18 cellular contexts compared by ENCODE assay signal in genomic region chr5:125704888-125705287, GRCh38.
DNase-seq lines count a peak whose midpoint lies in the region; ATAC-seq and TF ChIP-seq lines count a peak whose summit lies in the region.
"Had no signal": no experiment of that assay in that cellular context is flagged by ENCODE, and none has a peak within 500 bp of the region (broad histone marks: within the 10 kb centered on the region; RNA-seq: fewer than 3 reads in every experiment).

No MANE protein-coding gene starts in this region.

- CTCF ChIA-PET in HCT116 (lab: Charles Lee) (no interaction called here), HEK293 (lab: Yijun Ruan, JAX) (no interaction called here)
- CTCF ChIA-PET in CD4-positive, alpha-beta memory T cell (lab: Charles Lee; ENCODE audit: partially characterized antibody): no interaction called here

- no peaks in the 10 kb centered on the region for H3K9me3 ChIP-seq in HCT116 (ENCODE audit: control insufficient read depth in 1 of 2, insufficient read depth in 1 of 2, low read depth in 1 of 2, low read length in 2 of 2)
- H3K9me3 ChIP-seq in HEK293 (ENCODE audit: control insufficient read depth, insufficient read depth, low read depth, low read length): no peaks in the 10 kb centered on the region
- H3K9me3 ChIP-seq in CD4-positive, alpha-beta memory T cell (ENCODE audit: control insufficient read depth in 1 of 2, low read length in 2 of 2): peaks cover 3 to 9% of the 10 kb centered on the region in 2 donors
- H3K9me3 ChIP-seq in SJCRH30 (replicated peaks): no peaks in the 10 kb centered on the region
- H3K9me3 ChIP-seq: BE2C had no signal

- no peak for DNase-seq in HCT116 (ENCODE audit: low read depth, low spot score)
- DNase-seq in choroid plexus epithelial cell (ENCODE audit: low read depth): peak; percentile 8
- no peak for DNase-seq in NAMALWA (ENCODE audit: low spot score)
- no peak for DNase-seq in CD4-positive, alpha-beta memory T cell
- DNase-seq in SJCRH30: no peak
- DNase-seq: 8988T; ACHN; BE2C; C1 segment of cervical spinal cord; Caco-2; Calu3; CD4-positive, CD25-positive, alpha-beta regulatory T cell; CD8-positive, alpha-beta T cell; DMS79 treated with DMSO at 0.1 percent for 48 hours; GF-D8 had no signal

- ATAC-seq in HCT116: no peak
- ATAC-seq: CD8-positive, alpha-beta T cell had no signal

- no peaks in the 10 kb centered on the region for H3K36me3 Mint-ChIP-seq in CD4-positive, alpha-beta memory T cell
- H3K36me3 Mint-ChIP-seq: CD14-positive monocyte; CD4-positive, CD25-positive, alpha-beta regulatory T cell; CD8-positive, alpha-beta T cell had no signal

- H3K9me2 ChIP-seq in HCT116 (ENCODE audit: insufficient read depth): no peaks in the 10 kb centered on the region

- TF ChIP-seq RAD21 in HCT116 (IDR thresholded peaks at IDR 0.05; ENCODE audit: low read depth): no peak

- no peaks in the 10 kb centered on the region for H4K20me1 ChIP-seq in HCT116 (ENCODE audit: insufficient read depth)
- H4K20me1 ChIP-seq: BLaER1 had no signal

- no peak overlapping the region for H3K27ac Mint-ChIP-seq in CD4-positive, alpha-beta memory T cell
- H3K27ac Mint-ChIP-seq: CD14-positive monocyte; CD4-positive, CD25-positive, alpha-beta regulatory T cell; CD8-positive, alpha-beta T cell had no signal

- no peaks in the 10 kb centered on the region for H3K79me2 ChIP-seq in HCT116 (ENCODE audit: insufficient read depth, low read length)

- no peaks in the 10 kb centered on the region for H3K27me3 Mint-ChIP-seq in CD4-positive, alpha-beta memory T cell
- H3K27me3 Mint-ChIP-seq: CD4-positive, CD25-positive, alpha-beta regulatory T cell had no signal

- no peak for TF ChIP-seq CTCF in HCT116 (IDR thresholded peaks at IDR 0.05 in 2 of 3, conservative IDR thresholded peaks at IDR 0.05 in 1 of 3; ENCODE audit: borderline replicate concordance in 1 of 3, insufficient read depth in 1 of 3, low read depth in 2 of 3, low read length in 2 of 3)
- no peak for TF ChIP-seq CTCF in HEK293 (tag by site-specific recombination; IDR thresholded peaks at IDR 0.05)
- TF ChIP-seq CTCF in choroid plexus epithelial cell (conservative IDR thresholded peaks at IDR 0.05; ENCODE audit: low read depth, low read length): no peak

- H3K4me1 ChIP-seq in HCT116 (ENCODE audit: control insufficient read depth in 1 of 2, insufficient read depth in 2 of 2, low read length in 2 of 2) (no peaks in the 10 kb centered on the region), HEK293 (ENCODE audit: control insufficient read depth, insufficient read depth, low read length) (peaks cover 2% of the 10 kb centered on the region), SJCRH30 (peaks cover 11% of the 10 kb centered on the region)
- no peaks in the 10 kb centered on the region for H3K4me1 ChIP-seq in CD4-positive, alpha-beta memory T cell (ENCODE audit: insufficient read depth, low read length)
- H3K4me1 ChIP-seq: BLaER1 had no signal

- H3K9me3 Mint-ChIP-seq in CD4-positive, alpha-beta memory T cell: peaks cover 2 to 26% (median 11%) of the 10 kb centered on the region in 8 donors

- no peak overlapping the region for H3K9ac ChIP-seq in HCT116 (ENCODE audit: low read length)
- H3K9ac ChIP-seq: BLaER1 had no signal

- H3K4me1 Mint-ChIP-seq in CD4-positive, alpha-beta memory T cell: no peaks in the 10 kb centered on the region
- H3K4me1 Mint-ChIP-seq: CD14-positive monocyte; CD4-positive, CD25-positive, alpha-beta regulatory T cell had no signal

- H3K36me3 ChIP-seq in HCT116 (ENCODE audit: control insufficient read depth in 1 of 2, insufficient read depth in 2 of 2, low read length in 2 of 2) (no peaks in the 10 kb centered on the region), HEK293 (ENCODE audit: control insufficient read depth in 2 of 2, insufficient read depth in 1 of 2, low read length in 2 of 2) (no peaks in the 10 kb centered on the region), SJCRH30 (no peaks in the 10 kb centered on the region)
- H3K36me3 ChIP-seq in CD4-positive, alpha-beta memory T cell (ENCODE audit: insufficient read depth, low read length): no peaks in the 10 kb centered on the region
- H3K36me3 ChIP-seq: BE2C, BLaER1 had no signal

- no peak overlapping the region for H3K4me3 Mint-ChIP-seq in CD4-positive, alpha-beta memory T cell
- H3K4me3 Mint-ChIP-seq: CD14-positive monocyte; CD4-positive, CD25-positive, alpha-beta regulatory T cell; CD8-positive, alpha-beta T cell had no signal

- no peak overlapping the region for H3K4me2 ChIP-seq in HCT116 (ENCODE audit: low read length)
- H3K4me2 ChIP-seq: BLaER1 had no signal

- no TSS peak for BruUV-seq in HCT116 (replicated peaks; lab: Mats Ljungman, UMichigan)

- no peak overlapping the region for H3K4me3 ChIP-seq in HCT116 (replicated peaks in 1 of 2; ENCODE audit: low read depth in 1 of 2, low read length in 2 of 2)
- H3K4me3 ChIP-seq in HEK293 (ENCODE audit: low read depth, low read length): no peak overlapping the region
- no peak overlapping the region for H3K4me3 ChIP-seq in choroid plexus epithelial cell (ENCODE audit: low read depth, low read length)
- H3K4me3 ChIP-seq in CD4-positive, alpha-beta memory T cell (ENCODE audit: low read length in 2 of 2): no peak overlapping the region
- H3K4me3 ChIP-seq in SJCRH30: no peak overlapping the region
- H3K4me3 ChIP-seq: BLaER1 had no signal

- RAD21 ChIA-PET in HCT116 (lab: Charles Lee; ENCODE audit: low non-redundant PET in 1 of 2, low total read pairs in 2 of 2, uncharacterized antibody in 2 of 2, unreplicated experiment in 2 of 2): no interaction called here

- no peak overlapping the region for H2AFZ ChIP-seq in HCT116 (ENCODE audit: low read depth, low read length, poor library complexity, severe bottlenecking)

- POLR2A ChIA-PET in HCT116 (lab: Charles Lee): no interaction called here
- POLR2A ChIA-PET in HEK293 (lab: Yijun Ruan, JAX): no interaction called here
- POLR2A ChIA-PET in CD4-positive, alpha-beta memory T cell (lab: Charles Lee; ENCODE audit: partially characterized antibody): no interaction called here

- TF ChIP-seq POLR2A in HCT116 (IDR thresholded peaks at IDR 0.05; ENCODE audit: borderline replicate concordance, extremely low read depth, insufficient read depth, insufficient read length): no peak

- intact Hi-C loops in HCT116 (cut with micrococcal nuclease): no loop called here
- intact Hi-C loops in CD4-positive, alpha-beta memory T cell (cut with micrococcal nuclease): no loop called here

- H3K27ac ChIP-seq in HCT116 (ENCODE audit: low read depth, low read length) (no peak overlapping the region), HEK293 (ENCODE audit: extremely low read depth, low read depth, low read length) (no peak overlapping the region), SJCRH30 (no peak overlapping the region)
- H3K27ac ChIP-seq in CD4-positive, alpha-beta memory T cell (ENCODE audit: low read depth, low read length): no peak overlapping the region
- H3K27ac ChIP-seq: BLaER1 had no signal

- H3K27me3 ChIP-seq in HCT116 (ENCODE audit: insufficient read depth, low read length): no peaks in the 10 kb centered on the region
- no peaks in the 10 kb centered on the region for H3K27me3 ChIP-seq in CD4-positive, alpha-beta memory T cell (ENCODE audit: insufficient read depth, low read length)
- H3K27me3 ChIP-seq in SJCRH30: no peaks in the 10 kb centered on the region
- H3K27me3 ChIP-seq: BE2C, BLaER1 had no signal

TF ChIP-seq in HCT116, 20 proteins besides CTCF, POLR2A, EP300 and RAD21 (continues in another document):
- TF ChIP-seq, protein P1, sequence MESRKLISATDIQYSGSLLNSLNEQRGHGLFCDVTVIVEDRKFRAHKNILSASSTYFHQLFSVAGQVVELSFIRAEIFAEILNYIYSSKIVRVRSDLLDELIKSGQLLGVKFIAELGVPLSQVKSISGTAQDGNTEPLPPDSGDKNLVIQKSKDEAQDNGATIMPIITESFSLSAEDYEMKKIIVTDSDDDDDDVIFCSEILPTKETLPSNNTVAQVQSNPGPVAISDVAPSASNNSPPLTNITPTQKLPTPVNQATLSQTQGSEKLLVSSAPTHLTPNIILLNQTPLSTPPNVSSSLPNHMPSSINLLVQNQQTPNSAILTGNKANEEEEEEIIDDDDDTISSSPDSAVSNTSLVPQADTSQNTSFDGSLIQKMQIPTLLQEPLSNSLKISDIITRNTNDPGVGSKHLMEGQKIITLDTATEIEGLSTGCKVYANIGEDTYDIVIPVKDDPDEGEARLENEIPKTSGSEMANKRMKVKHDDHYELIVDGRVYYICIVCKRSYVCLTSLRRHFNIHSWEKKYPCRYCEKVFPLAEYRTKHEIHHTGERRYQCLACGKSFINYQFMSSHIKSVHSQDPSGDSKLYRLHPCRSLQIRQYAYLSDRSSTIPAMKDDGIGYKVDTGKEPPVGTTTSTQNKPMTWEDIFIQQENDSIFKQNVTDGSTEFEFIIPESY (IDR thresholded peaks at IDR 0.05; ENCODE audit: extremely low read depth, insufficient replicate concordance, low read length): no peak
- TF ChIP-seq YY1 (IDR thresholded peaks at IDR 0.05; ENCODE audit: extremely low read depth, insufficient replicate concordance, low read depth, low read length) (no peak), SIN3A (IDR thresholded peaks at IDR 0.05; ENCODE audit: low read depth) (no peak), JUND (IDR thresholded peaks at IDR 0.05) (no peak), ZFX (IDR thresholded peaks at IDR 0.05) (no peak), EZH2phosphoT487 (IDR thresholded peaks at IDR 0.05; ENCODE audit: borderline replicate concordance) (no peak)

TF ChIP-seq in HEK293, 187 proteins besides CTCF, POLR2A, EP300 and RAD21 (continues in another document):
- TF ChIP-seq TRIM28 (IDR thresholded peaks at IDR 0.05; ENCODE audit: borderline replicate concordance, low read length): 0 out of 2 replicates have a peak, but pooled peaks have one; percentile 45
- TF ChIP-seq ZNF335 (tag by site-specific recombination; conservative IDR thresholded peaks at IDR 0.05): no peak
